2 cellular contexts compared by ENCODE assay signal in the genomic region with DNA sequence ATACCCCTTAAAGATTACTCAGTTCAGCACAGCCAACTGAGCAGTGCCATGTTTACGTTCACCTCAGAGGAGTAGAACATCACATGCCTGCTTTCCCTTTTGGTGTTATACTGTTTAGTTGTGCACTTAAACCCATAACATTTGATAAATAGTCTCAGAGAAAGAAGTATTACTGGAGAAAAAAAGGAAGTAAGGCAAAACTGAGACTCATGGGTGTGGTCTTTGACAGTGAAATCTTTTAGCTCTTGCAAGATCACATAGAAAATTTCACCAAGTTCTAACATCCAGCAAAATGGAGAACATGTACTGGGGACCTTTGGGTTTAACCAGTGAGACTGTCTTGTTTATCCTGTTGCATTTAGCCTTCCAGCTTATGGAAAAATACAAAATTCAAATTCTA.
TF ChIP-seq lines count a peak whose summit lies in the region.

No MANE protein-coding gene starts in this region.

TF ChIP-seq in HepG2, 621 proteins besides CTCF, POLR2A, EP300 and RAD21:
- no peak for TF ChIP-seq KMT2B (CRISPR knock-in tag; IDR thresholded peaks at IDR 0.05)
- TF ChIP-seq ZNF616 (CRISPR knock-in tag; IDR thresholded peaks at IDR 0.05; ENCODE audit: low read depth) = no peak
- TF ChIP-seq JUND (CRISPR knock-in tag; IDR thresholded peaks at IDR 0.05) = no peak
- 0 out of 2 replicates have a peak, but pooled peaks have one; percentile 31 for TF ChIP-seq FOXK1 (CRISPR knock-in tag; IDR thresholded peaks at IDR 0.05; ENCODE audit: borderline replicate concordance, low read depth)
- TF ChIP-seq POLR2G (IDR thresholded peaks at IDR 0.05; ENCODE audit: low read depth, low read length) = peak; percentile 38; the same call in 1 of the 2 replicates
- TF ChIP-seq SOX6 (IDR thresholded peaks at IDR 0.05) = no peak
- no peak for TF ChIP-seq SOX6 (CRISPR knock-in tag; IDR thresholded peaks at IDR 0.05)
- no peak for TF ChIP-seq ZNF292 (CRISPR knock-in tag; IDR thresholded peaks at IDR 0.05; ENCODE audit: borderline replicate concordance, low read depth)
- no peak for TF ChIP-seq TBX2 (CRISPR knock-in tag; IDR thresholded peaks at IDR 0.05; ENCODE audit: borderline replicate concordance)
- TF ChIP-seq, protein P1, sequence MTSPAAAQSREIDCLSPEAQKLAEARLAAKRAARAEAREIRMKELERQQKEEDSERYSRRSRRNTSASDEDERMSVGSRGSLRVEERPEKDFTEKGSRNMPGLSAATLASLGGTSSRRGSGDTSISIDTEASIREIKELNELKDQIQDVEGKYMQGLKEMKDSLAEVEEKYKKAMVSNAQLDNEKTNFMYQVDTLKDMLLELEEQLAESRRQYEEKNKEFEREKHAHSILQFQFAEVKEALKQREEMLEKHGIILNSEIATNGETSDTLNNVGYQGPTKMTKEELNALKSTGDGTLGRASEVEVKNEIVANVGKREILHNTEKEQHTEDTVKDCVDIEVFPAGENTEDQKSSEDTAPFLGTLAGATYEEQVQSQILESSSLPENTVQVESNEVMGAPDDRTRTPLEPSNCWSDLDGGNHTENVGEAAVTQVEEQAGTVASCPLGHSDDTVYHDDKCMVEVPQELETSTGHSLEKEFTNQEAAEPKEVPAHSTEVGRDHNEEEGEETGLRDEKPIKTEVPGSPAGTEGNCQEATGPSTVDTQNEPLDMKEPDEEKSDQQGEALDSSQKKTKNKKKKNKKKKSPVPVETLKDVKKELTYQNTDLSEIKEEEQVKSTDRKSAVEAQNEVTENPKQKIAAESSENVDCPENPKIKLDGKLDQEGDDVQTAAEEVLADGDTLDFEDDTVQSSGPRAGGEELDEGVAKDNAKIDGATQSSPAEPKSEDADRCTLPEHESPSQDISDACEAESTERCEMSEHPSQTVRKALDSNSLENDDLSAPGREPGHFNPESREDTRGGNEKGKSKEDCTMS (CRISPR knock-in tag; conservative IDR thresholded peaks at IDR 0.05) = no peak
- TF ChIP-seq FIP1L1 (IDR thresholded peaks at IDR 0.05; ENCODE audit: borderline replicate concordance, insufficient read depth, low read depth, low read length) = no peak
- TF ChIP-seq MED8 (CRISPR knock-in tag; IDR thresholded peaks at IDR 0.05; ENCODE audit: insufficient replicate concordance) = no peak

TF ChIP-seq in GM12878, 131 proteins besides CTCF, POLR2A, EP300 and RAD21:
- TF ChIP-seq, protein P2, sequence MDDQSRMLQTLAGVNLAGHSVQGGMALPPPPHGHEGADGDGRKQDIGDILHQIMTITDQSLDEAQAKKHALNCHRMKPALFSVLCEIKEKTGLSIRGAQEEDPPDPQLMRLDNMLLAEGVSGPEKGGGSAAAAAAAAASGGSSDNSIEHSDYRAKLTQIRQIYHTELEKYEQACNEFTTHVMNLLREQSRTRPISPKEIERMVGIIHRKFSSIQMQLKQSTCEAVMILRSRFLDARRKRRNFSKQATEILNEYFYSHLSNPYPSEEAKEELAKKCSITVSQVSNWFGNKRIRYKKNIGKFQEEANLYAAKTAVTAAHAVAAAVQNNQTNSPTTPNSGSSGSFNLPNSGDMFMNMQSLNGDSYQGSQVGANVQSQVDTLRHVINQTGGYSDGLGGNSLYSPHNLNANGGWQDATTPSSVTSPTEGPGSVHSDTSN (IDR thresholded peaks at IDR 0.05; ENCODE audit: insufficient replicate concordance, low read depth, low read length) = no peak
- no peak for TF ChIP-seq FOXK2 (IDR thresholded peaks at IDR 0.05)
- no peak for TF ChIP-seq ESRRA (IDR thresholded peaks at IDR 0.05; ENCODE audit: low read length)
- TF ChIP-seq RCOR1 (conservative IDR thresholded peaks at IDR 0.05; ENCODE audit: low read depth, low read length) = no peak
- TF ChIP-seq BHLHE40 (IDR thresholded peaks at IDR 0.05; ENCODE audit: borderline replicate concordance in 1 of 2, low read depth in 2 of 2, low read length in 1 of 2) = 0 out of 4 replicates have a peak, but pooled peaks of 1 of the 2 experiments have one; percentile 35
- TF ChIP-seq MXI1 (IDR thresholded peaks at IDR 0.05; ENCODE audit: low read depth, low read length) = 0 out of 2 replicates have a peak, but pooled peaks have one; percentile 29
- TF ChIP-seq IRF4 (IDR thresholded peaks at IDR 0.05; ENCODE audit: low read depth, low read length) = no peak
- TF ChIP-seq TBL1XR1 (IDR thresholded peaks at IDR 0.05; ENCODE audit: low read depth, low read length) = no peak
